Comparison of ENCODE assay signal across 1 cellular context in genomic region chr11:112016765-112017356, GRCh38.
TF ChIP-seq lines count a peak whose summit lies in the region.

No MANE protein-coding gene starts in this region.

TF ChIP-seq in GM12878, 131 proteins besides CTCF, POLR2A, EP300 and RAD21:
- TF ChIP-seq PML (IDR thresholded peaks at IDR 0.05; ENCODE audit: low read length) = 0 out of 2 replicates have a peak, but pooled peaks have one; percentile 21
- TF ChIP-seq WRNIP1 (IDR thresholded peaks at IDR 0.05; ENCODE audit: borderline replicate concordance, low read depth, low read length) = no peak
TF ChIP-seq in GM12878: peak in this region for 1.
